In the genomic region with DNA sequence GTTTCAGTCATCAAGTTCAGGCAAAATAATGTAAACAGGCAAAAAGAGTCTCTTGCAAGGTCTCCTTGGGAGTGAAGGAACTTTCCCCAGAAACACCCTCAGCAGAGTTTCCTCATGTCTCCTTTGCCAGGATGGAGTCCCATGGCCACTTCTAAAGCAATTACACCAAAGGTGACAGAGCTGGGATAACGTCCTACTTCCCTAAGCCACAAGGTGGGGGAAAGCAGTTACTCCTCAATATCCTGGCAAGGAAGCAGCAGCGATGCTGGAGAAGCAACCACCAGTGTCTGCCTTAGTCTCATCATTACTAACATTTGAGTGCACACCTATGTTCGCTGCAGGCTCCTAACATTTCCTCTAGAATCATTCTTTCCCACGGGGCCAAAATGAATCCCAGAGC, we compare ENCODE assay signal across 2 cellular contexts.
TF ChIP-seq lines count a peak whose summit lies in the region.

No MANE protein-coding gene starts in this region.

TF ChIP-seq in HepG2, 621 proteins besides CTCF, POLR2A, EP300 and RAD21 (continues in another document):
- TF ChIP-seq POLR2AphosphoS2 (IDR thresholded peaks at IDR 0.05; ENCODE audit: low read depth, low read length) (no peak), YEATS4 (CRISPR knock-in tag; IDR thresholded peaks at IDR 0.05; ENCODE audit: borderline replicate concordance) (no peak), ZNF17 (CRISPR knock-in tag; IDR thresholded peaks at IDR 0.05) (no peak), SIN3A (IDR thresholded peaks at IDR 0.05; ENCODE audit: borderline replicate concordance, low read depth, low read length) (no peak), HOMEZ (CRISPR knock-in tag; IDR thresholded peaks at IDR 0.05; ENCODE audit: low read depth) (no peak), TOPORS (CRISPR knock-in tag; IDR thresholded peaks at IDR 0.05) (no peak), JDP2 (CRISPR knock-in tag; IDR thresholded peaks at IDR 0.05; ENCODE audit: borderline replicate concordance) (no peak), DNMT3B (CRISPR knock-in tag; conservative IDR thresholded peaks at IDR 0.05) (no peak), MXD4 (CRISPR knock-in tag; IDR thresholded peaks at IDR 0.05) (no peak)
- TF ChIP-seq, protein P1, sequence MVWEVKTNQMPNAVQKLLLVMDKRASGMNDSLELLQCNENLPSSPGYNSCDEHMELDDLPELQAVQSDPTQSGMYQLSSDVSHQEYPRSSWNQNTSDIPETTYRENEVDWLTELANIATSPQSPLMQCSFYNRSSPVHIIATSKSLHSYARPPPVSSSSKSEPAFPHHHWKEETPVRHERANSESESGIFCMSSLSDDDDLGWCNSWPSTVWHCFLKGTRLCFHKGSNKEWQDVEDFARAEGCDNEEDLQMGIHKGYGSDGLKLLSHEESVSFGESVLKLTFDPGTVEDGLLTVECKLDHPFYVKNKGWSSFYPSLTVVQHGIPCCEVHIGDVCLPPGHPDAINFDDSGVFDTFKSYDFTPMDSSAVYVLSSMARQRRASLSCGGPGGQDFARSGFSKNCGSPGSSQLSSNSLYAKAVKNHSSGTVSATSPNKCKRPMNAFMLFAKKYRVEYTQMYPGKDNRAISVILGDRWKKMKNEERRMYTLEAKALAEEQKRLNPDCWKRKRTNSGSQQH (CRISPR knock-in tag; IDR thresholded peaks at IDR 0.05; ENCODE audit: low read depth), result no peak
- TF ChIP-seq, protein P2, sequence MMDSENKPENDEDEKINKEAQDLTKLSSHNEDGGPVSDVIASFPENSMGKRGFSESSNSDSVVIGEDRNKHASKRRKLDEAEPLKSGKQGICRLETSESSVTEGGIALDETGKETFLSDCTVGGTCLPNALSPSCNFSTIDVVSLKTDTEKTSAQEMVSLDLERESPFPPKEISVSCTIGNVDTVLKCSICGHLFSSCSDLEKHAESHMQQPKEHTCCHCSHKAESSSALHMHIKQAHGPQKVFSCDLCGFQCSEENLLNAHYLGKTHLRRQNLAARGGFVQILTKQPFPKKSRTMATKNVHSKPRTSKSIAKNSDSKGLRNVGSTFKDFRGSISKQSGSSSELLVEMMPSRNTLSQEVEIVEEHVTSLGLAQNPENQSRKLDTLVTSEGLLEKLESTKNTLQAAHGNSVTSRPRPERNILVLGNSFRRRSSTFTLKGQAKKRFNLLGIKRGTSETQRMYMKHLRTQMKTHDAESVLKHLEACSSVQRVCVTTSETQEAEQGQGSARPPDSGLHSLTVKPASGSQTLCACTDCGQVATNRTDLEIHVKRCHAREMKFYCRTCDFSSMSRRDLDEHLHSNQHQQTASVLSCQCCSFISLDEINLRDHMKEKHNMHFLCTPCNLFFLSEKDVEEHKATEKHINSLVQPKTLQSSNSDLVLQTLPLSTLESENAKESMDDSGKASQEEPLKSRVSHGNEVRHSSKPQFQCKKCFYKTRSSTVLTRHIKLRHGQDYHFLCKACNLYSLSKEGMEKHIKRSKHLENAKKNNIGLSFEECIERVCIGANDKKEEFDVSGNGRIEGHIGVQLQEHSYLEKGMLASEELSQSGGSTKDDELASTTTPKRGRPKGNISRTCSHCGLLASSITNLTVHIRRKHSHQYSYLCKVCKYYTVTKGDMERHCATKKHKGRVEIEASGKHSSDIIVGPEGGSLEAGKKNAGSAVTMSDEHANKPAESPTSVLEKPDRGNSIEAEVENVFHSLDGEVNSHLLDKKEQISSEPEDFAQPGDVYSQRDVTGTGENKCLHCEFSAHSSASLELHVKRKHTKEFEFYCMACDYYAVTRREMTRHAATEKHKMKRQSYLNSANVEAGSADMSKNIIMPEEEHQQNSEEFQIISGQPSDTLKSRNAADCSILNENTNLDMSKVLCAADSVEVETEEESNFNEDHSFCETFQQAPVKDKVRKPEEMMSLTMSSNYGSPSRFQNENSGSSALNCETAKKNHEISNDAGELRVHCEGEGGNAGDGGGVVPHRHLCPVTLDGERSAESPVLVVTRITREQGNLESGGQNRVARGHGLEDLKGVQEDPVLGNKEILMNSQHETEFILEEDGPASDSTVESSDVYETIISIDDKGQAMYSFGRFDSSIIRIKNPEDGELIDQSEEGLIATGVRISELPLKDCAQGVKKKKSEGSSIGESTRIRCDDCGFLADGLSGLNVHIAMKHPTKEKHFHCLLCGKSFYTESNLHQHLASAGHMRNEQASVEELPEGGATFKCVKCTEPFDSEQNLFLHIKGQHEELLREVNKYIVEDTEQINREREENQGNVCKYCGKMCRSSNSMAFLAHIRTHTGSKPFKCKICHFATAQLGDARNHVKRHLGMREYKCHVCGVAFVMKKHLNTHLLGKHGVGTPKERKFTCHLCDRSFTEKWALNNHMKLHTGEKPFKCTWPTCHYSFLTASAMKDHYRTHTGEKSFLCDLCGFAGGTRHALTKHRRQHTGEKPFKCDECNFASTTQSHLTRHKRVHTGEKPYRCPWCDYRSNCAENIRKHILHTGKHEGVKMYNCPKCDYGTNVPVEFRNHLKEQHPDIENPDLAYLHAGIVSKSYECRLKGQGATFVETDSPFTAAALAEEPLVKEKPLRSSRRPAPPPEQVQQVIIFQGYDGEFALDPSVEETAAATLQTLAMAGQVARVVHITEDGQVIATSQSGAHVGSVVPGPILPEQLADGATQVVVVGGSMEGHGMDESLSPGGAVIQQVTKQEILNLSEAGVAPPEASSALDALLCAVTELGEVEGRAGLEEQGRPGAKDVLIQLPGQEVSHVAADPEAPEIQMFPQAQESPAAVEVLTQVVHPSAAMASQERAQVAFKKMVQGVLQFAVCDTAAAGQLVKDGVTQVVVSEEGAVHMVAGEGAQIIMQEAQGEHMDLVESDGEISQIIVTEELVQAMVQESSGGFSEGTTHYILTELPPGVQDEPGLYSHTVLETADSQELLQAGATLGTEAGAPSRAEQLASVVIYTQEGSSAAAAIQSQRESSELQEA (CRISPR knock-in tag; IDR thresholded peaks at IDR 0.05; ENCODE audit: not compliant biosample characterization), result no peak

TF ChIP-seq in H1, 55 proteins besides CTCF, POLR2A, EP300 and RAD21:
- no peak for TF ChIP-seq ASH2L (IDR thresholded peaks at IDR 0.05; ENCODE audit: low read length)
- no peak for TF ChIP-seq KDM5A (IDR thresholded peaks at IDR 0.05; ENCODE audit: low read length)
- no peak for TF ChIP-seq CBX5 (IDR thresholded peaks at IDR 0.05; ENCODE audit: low read depth, low read length)
- no peak for TF ChIP-seq POU5F1 (IDR thresholded peaks at IDR 0.05; ENCODE audit: low read depth, low read length)
- no peak for TF ChIP-seq JUND (IDR thresholded peaks at IDR 0.05; ENCODE audit: low read length)
- no peak for TF ChIP-seq ATF2 (IDR thresholded peaks at IDR 0.05; ENCODE audit: low read length)
- TF ChIP-seq SIX5 (IDR thresholded peaks at IDR 0.05; ENCODE audit: low read depth, low read length), result no peak
- TF ChIP-seq YY1 (IDR thresholded peaks at IDR 0.05; ENCODE audit: low read depth, low read length), result no peak
